Comparison of ENCODE assay signal across 22 cellular contexts in the genomic region with DNA sequence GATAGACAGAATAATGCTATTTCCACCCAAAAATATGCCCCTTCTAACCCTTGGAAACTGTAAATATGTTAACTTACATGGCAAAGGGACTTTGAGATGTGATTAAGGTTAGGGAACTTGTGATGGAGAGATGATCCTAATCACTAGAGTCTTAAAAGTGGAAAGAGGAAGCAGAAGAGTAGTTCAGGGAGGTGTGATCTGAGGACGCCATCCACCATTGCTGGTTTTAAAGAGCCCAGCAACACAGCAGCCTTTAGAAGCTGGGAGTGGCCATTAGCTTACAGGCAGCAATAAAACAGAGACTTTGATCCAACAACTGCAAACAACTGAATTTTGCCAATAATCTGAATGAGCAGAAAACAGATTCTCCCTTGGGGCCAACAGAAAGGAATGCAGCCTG.
"Had no signal": no experiment of that assay in that cellular context is flagged by ENCODE, and none has a peak within 500 bp of the region (broad histone marks: within the 10 kb centered on the region; RNA-seq: fewer than 3 reads in every experiment).

No MANE protein-coding gene starts in this region.

- H3K36me3 Mint-ChIP-seq: brain had no signal

- DNase-seq: activated CD4-positive, alpha-beta T cell treated with anti-CD3 and anti-CD28 coated beads, Interleukin-2, amount 10 ng/mL, durations not matched to agents 24 days and 14 days; activated CD8-positive, alpha-beta T cell treated with anti-CD3 and anti-CD28 coated beads, Interleukin-2, amount 10 ng/mL, durations not matched to agents 7 days and 5 days; activated effector memory CD4-positive, alpha-beta T cell treated with Interleukin-2 at 50 U/mL for 16 hours; activated naive CD4-positive, alpha-beta T cell treated with anti-CD3 and anti-CD28 coated beads, Interleukin-2, amount 10 ng/mL, durations not matched to agents 7 days and 5 days; activated naive CD8-positive, alpha-beta T cell treated with anti-CD3 and anti-CD28 coated beads, Interleukin-2, amount 50 U/mL, for 24 hours; activated T-cell treated with anti-CD3 and anti-CD28 coated beads, Interleukin-2, amount 50 U/mL, for 24 hours; anterior cingulate cortex; caudate nucleus; foreskin fibroblast; mesenchymal stem cell; naive thymus-derived CD4-positive, alpha-beta T cell; spleen; stimulated activated CD8-positive, alpha-beta memory T cell treated with anti-CD3 and anti-CD28 coated beads, Interleukin-4, amount 100 ng/mL, for 48 hours; stimulated activated naive CD4-positive, alpha-beta T cell treated with Interleukin-2 at 50 U/mL for 16 hours; T-helper 2 cell; uterus had no signal

- H3K4me1 ChIP-seq: parathyroid adenoma, tibial nerve, uterus had no signal

- H3K4me1 Mint-ChIP-seq: brain had no signal

- H3K9me3 ChIP-seq: neutrophil, tibial nerve, uterus had no signal

- ATAC-seq: activated CD8-positive, alpha-beta T cell treated with anti-CD3 and anti-CD28 coated beads, Interleukin-2, amount 10 ng/mL, durations not matched to agents 7 days and 5 days; activated naive CD8-positive, alpha-beta T cell treated with anti-CD3 and anti-CD28 coated beads, Interleukin-2, amount 50 U/mL, for 24 hours; naive thymus-derived CD4-positive, alpha-beta T cell; sciatic nerve had no signal

- H2AFZ ChIP-seq: hepatocyte, parathyroid adenoma had no signal

- H3K9me3 Mint-ChIP-seq: activated naive CD8-positive, alpha-beta T cell treated with anti-CD3 and anti-CD28 coated beads, Interleukin-2, amount 50 U/mL, for 24 hours had no signal

- H3K4me2 ChIP-seq: hepatocyte had no signal

- H3K27me3 ChIP-seq: hepatocyte, neutrophil had no signal

- H3K4me3 Mint-ChIP-seq: activated CD4-positive, alpha-beta T cell treated with anti-CD3 and anti-CD28 coated beads, Interleukin-2, amount 10 ng/mL, durations not matched to agents 24 days and 14 days; activated CD8-positive, alpha-beta T cell treated with anti-CD3 and anti-CD28 coated beads, Interleukin-2, amount 10 ng/mL, durations not matched to agents 7 days and 5 days; activated naive CD4-positive, alpha-beta T cell treated with anti-CD3 and anti-CD28 coated beads, Interleukin-2, amount 10 ng/mL, durations not matched to agents 7 days and 5 days; activated naive CD8-positive, alpha-beta T cell treated with anti-CD3 and anti-CD28 coated beads, Interleukin-2, amount 50 U/mL, for 24 hours; activated T-cell treated with anti-CD3 and anti-CD28 coated beads, Interleukin-2, amount 50 U/mL, for 24 hours; naive thymus-derived CD4-positive, alpha-beta T cell had no signal

- H3K9ac ChIP-seq: parathyroid adenoma had no signal

- H3K36me3 ChIP-seq: neutrophil, spleen, tibial nerve, uterus had no signal

- H3K4me3 ChIP-seq: hepatocyte, spleen, tibial nerve, uterus had no signal

- H3K27ac Mint-ChIP-seq: activated CD4-positive, alpha-beta T cell treated with anti-CD3 and anti-CD28 coated beads, Interleukin-2, amount 10 ng/mL, durations not matched to agents 24 days and 14 days; activated CD8-positive, alpha-beta T cell treated with anti-CD3 and anti-CD28 coated beads, Interleukin-2, amount 10 ng/mL, durations not matched to agents 7 days and 5 days; activated naive CD4-positive, alpha-beta T cell treated with anti-CD3 and anti-CD28 coated beads, Interleukin-2, amount 10 ng/mL, durations not matched to agents 7 days and 5 days; activated naive CD8-positive, alpha-beta T cell treated with anti-CD3 and anti-CD28 coated beads, Interleukin-2, amount 50 U/mL, for 24 hours; activated T-cell treated with anti-CD3 and anti-CD28 coated beads, Interleukin-2, amount 50 U/mL, for 24 hours; brain; naive thymus-derived CD4-positive, alpha-beta T cell had no signal

- H3K27ac ChIP-seq: neutrophil, parathyroid adenoma, spleen, tibial nerve, uterus had no signal

- H3K79me2 ChIP-seq: hepatocyte, parathyroid adenoma had no signal
